ENCODE assay signal across 8 cellular contexts in genomic region chr19:1862068-1862423, GRCh38. TPM values are rescaled to one million over a fixed set of nuclear protein-coding genes. Genes with fewer than 3 reads are reported as not detected.
DNase-seq lines count a peak whose midpoint lies in the region; ATAC-seq and TF ChIP-seq lines count a peak whose summit lies in the region.

No MANE protein-coding gene starts in this region.

- no peaks in the 10 kb centered on the region for H3K36me3 ChIP-seq in mucosa of rectum (ENCODE audit: control insufficient read depth in 2 of 2, insufficient read depth in 2 of 2, low read length in 2 of 2)

- H3K27ac ChIP-seq in 22Rv1 = peak overlapping the region; percentile 93
- peak overlapping the region; percentile 99 for H3K27ac ChIP-seq in HL-60 (replicated peaks)
- peak overlapping the region; percentile 55 to 91 for H3K27ac ChIP-seq in mucosa of rectum (ENCODE audit: low read depth in 2 of 2, low read length in 2 of 2)

- TSS peak; percentile 74 for BruUV-seq in MCF 10A (replicated peaks; lab: Mats Ljungman, UMichigan)

- H3K27me3 ChIP-seq in HL-60 (ENCODE audit: insufficient read depth, poor library complexity, severe bottlenecking) (no peaks in the 10 kb centered on the region), mucosa of rectum (ENCODE audit: control insufficient read depth in 2 of 2, insufficient read depth in 2 of 2, low read length in 2 of 2) (no peaks in the 10 kb centered on the region)

- H3K36me3 Mint-ChIP-seq in MCF 10A (ENCODE audit: insufficient read depth, unreplicated experiment) = peaks cover 4% of the 10 kb centered on the region

- intact Hi-C loops in MCF 10A (cut with micrococcal nuclease) = no loop called here

- peaks cover 50 to 57% of the 10 kb centered on the region in 2 donors for H3K4me1 ChIP-seq in mucosa of rectum (ENCODE audit: control insufficient read depth in 2 of 2, insufficient read depth in 2 of 2, low read length in 2 of 2)

- H3K4me3 Mint-ChIP-seq in MCF 10A (ENCODE audit: unreplicated experiment) = peak overlapping the region; percentile 80

- DNase-seq in HL-60 (ENCODE audit: low read depth in 1 of 2, low spot score in 1 of 2) (no peak), MCF 10A (ENCODE audit: unreplicated experiment) (peak; percentile 27)
- DNase-seq in stimulated activated CD4-positive, alpha-beta T cell treated with anti-CD3 and anti-CD28 coated beads, Interleukin-2, amount 100 ng/mL, for 24 hours = no peak
- DNase-seq in NK-92 treated with Interleukin-12 subunit alpha and Interleukin-12 subunit beta, amount 100 ng/mL, for 24 hours (lab: John Stamatoyannopoulos, UW) = no peak

- ATAC-seq in HG03139 (IDR thresholded peaks at IDR 0.05; ENCODE audit: unreplicated experiment) = no peak
- ATAC-seq in HG02759 (IDR thresholded peaks at IDR 0.05; ENCODE audit: unreplicated experiment) = no peak

- H3K9ac ChIP-seq in mucosa of rectum (ENCODE audit: low read depth in 1 of 2, low read length in 2 of 2) = peak overlapping the region; percentile 72 to 81

- no peaks in the 10 kb centered on the region for H3K9me3 ChIP-seq in mucosa of rectum (ENCODE audit: control insufficient read depth in 2 of 2, low read length in 2 of 2)

- no peak for TF ChIP-seq CTCF in 22Rv1 (IDR thresholded peaks at IDR 0.05)
- TF ChIP-seq CTCF in HL-60 (IDR thresholded peaks at IDR 0.05; ENCODE audit: insufficient read depth, low read length) = no peak
- no peak for TF ChIP-seq CTCF in MCF 10A (IDR thresholded peaks at IDR 0.05; ENCODE audit: unreplicated experiment)

- POLR2A ChIA-PET in MCF 10A (lab: Yijun Ruan, JAX) = no interaction called here

- peak overlapping the region; percentile 57 for H3K27ac Mint-ChIP-seq in MCF 10A (ENCODE audit: low read depth, unreplicated experiment)

- H3K27me3 Mint-ChIP-seq in MCF 10A (ENCODE audit: insufficient read depth, unreplicated experiment) = no peaks in the 10 kb centered on the region

- peak overlapping the region; percentile 90 for H3K4me3 ChIP-seq in HL-60 (replicated peaks; ENCODE audit: insufficient read depth, low read length)
- H3K4me3 ChIP-seq in mucosa of rectum (ENCODE audit: low read length in 2 of 2) = peak overlapping the region; percentile 73 to 74

- no peaks in the 10 kb centered on the region for H3K9me3 Mint-ChIP-seq in MCF 10A (ENCODE audit: unreplicated experiment)

- CTCF ChIA-PET in MCF 10A (lab: Yijun Ruan, JAX) = no interaction called here

- peaks cover 5% of the 10 kb centered on the region for H3K4me1 Mint-ChIP-seq in MCF 10A (ENCODE audit: insufficient read depth, unreplicated experiment)

RNA-seq across cellular contexts. Expression of gene KLF16, which starts 1.3 kb away (rescaled TPM):
- 27.0 and 45.5 TPM in 2 replicates for total RNA-seq in MCF 10A (2022)

RNA-seq across cellular contexts. Expression of gene REXO1, which starts 13.8 kb away (rescaled TPM):
- 28.7 and 36.4 TPM in 2 replicates for total RNA-seq in MCF 10A (2022)

RNA-seq across cellular contexts. Expression of gene ABHD17A, which starts 23.2 kb away (rescaled TPM):
- 38.9 and 39.5 TPM in 2 replicates for total RNA-seq in MCF 10A (2022)

RNA-seq across cellular contexts. Expression of gene ADAT3, which starts 43.2 kb away (rescaled TPM):
- total RNA-seq in MCF 10A (2022) = 6.8 and 6.9 TPM in 2 replicates

RNA-seq across cellular contexts. Expression of gene SCAMP4, which starts 43.2 kb away (rescaled TPM):
- 48.7 and 67.2 TPM in 2 replicates for total RNA-seq in MCF 10A (2022)
